Comparison of ENCODE assay signal across 8 cellular contexts in genomic region chr2:112692496-112692911, GRCh38. TPM values are rescaled to one million over a fixed set of nuclear protein-coding genes. Genes with fewer than 3 reads are reported as not detected.
DNase-seq lines count a peak whose midpoint lies in the region; ATAC-seq, FAIRE-seq and TF ChIP-seq lines count a peak whose summit lies in the region.

No MANE protein-coding gene starts in this region.

- H3K4me1 ChIP-seq in ascending aorta, result no peaks in the 10 kb centered on the region
- peaks cover 32% of the 10 kb centered on the region for H3K4me1 ChIP-seq in keratinocyte (ENCODE audit: control insufficient read depth, extremely low read depth, insufficient read depth, low read length)

- no peak overlapping the region for H3K27ac ChIP-seq in ascending aorta
- peak overlapping the region; percentile 95 for H3K27ac ChIP-seq in keratinocyte (ENCODE audit: control insufficient read depth, insufficient read depth, low read length)

- H3K9ac ChIP-seq in keratinocyte (ENCODE audit: control insufficient read depth, extremely low read depth, insufficient read depth, low read length), result peak overlapping the region; percentile 84

- H3K79me2 ChIP-seq in keratinocyte (ENCODE audit: control insufficient read depth, insufficient read depth, low read length), result no peaks in the 10 kb centered on the region

- intact Hi-C loops in ascending aorta (cut with DNase I), result no loop called here

- peak; percentile 84 for ATAC-seq in GM21723 (IDR thresholded peaks at IDR 0.05; ENCODE audit: unreplicated experiment)
- ATAC-seq in SK-N-SH treated with all-trans-retinoic acid at 6 μM for 48 hours, result peak; percentile 92

- dilution Hi-C loops in keratinocyte (cut with MboI; ENCODE audit: extremely low pct_ligation_motif_present, low sequenced_read_pairs), result no loop called here

- H3K27ac Mint-ChIP-seq in nephron progenitor cell, result no peak overlapping the region

- H3K9me3 ChIP-seq in ascending aorta, result no peaks in the 10 kb centered on the region
- no peaks in the 10 kb centered on the region for H3K9me3 ChIP-seq in keratinocyte (ENCODE audit: control insufficient read depth, low read depth, low read length)

- peaks cover 16% of the 10 kb centered on the region for H3K4me1 Mint-ChIP-seq in nephron progenitor cell

- H3K4me2 ChIP-seq in keratinocyte (ENCODE audit: control insufficient read depth, extremely low read depth, insufficient read depth, low read depth, low read length), result peak overlapping the region; percentile 99

- no peak overlapping the region for H3K4me3 Mint-ChIP-seq in nephron progenitor cell

- H2AFZ ChIP-seq in keratinocyte (ENCODE audit: control insufficient read depth, low read length), result peak overlapping the region; percentile 82

- H3K9me1 ChIP-seq in keratinocyte (ENCODE audit: control insufficient read depth, extremely low read depth, insufficient read depth, low read length), result no peaks in the 10 kb centered on the region

- H3K9me3 Mint-ChIP-seq in nephron progenitor cell, result no peaks in the 10 kb centered on the region

- DNase-seq in ELF-1 (ENCODE audit: low read depth, low spot score) (peak; percentile 66), HuH-7 (ENCODE audit: low spot score) (peak; percentile 59), ascending aorta (ENCODE audit: low spot score in 2 of 2) (peak; percentile 33 to 78), keratinocyte (ENCODE audit: low read depth, low spot score) (peak; percentile 99), nephron progenitor cell (no peak)
- peak; percentile 14 to 55 for DNase-seq in stimulated activated CD8-positive, alpha-beta memory T cell treated with anti-CD3 and anti-CD28 coated beads, Interleukin-2, amount 100 ng/mL, for 48 hours (ENCODE audit: low read depth in 2 of 2)

- no peaks in the 10 kb centered on the region for H3K36me3 Mint-ChIP-seq in nephron progenitor cell (ENCODE audit: low read depth)

- H3K4me3 ChIP-seq in ascending aorta (no peak overlapping the region), keratinocyte (ENCODE audit: control insufficient read depth in 2 of 3, extremely low read depth in 1 of 3, insufficient read depth in 2 of 3, low read depth in 1 of 3, low read length in 3 of 3) (peak overlapping the region in 2 of 3 experiments; percentile 59 to 75)

- TF ChIP-seq CTCF in ascending aorta (IDR thresholded peaks at IDR 0.05), result no peak
- no peak for TF ChIP-seq CTCF in keratinocyte (optimal IDR thresholded peaks at IDR 0.05 in 1 of 3, IDR thresholded peaks at IDR 0.05 in 1 of 3, conservative IDR thresholded peaks at IDR 0.05 in 1 of 3; ENCODE audit: extremely low read depth in 1 of 3, insufficient read depth in 2 of 3, low read length in 3 of 3)
- no peak for TF ChIP-seq CTCF in nephron progenitor cell (IDR thresholded peaks at IDR 0.05)

- H3K27me3 Mint-ChIP-seq in nephron progenitor cell (ENCODE audit: low read depth, poor library complexity), result peaks cover 23% of the 10 kb centered on the region

- FAIRE-seq in keratinocyte (lab: Jason Lieb, UNC), result peak; percentile 99

- no peaks in the 10 kb centered on the region for H3K36me3 ChIP-seq in ascending aorta
- H3K36me3 ChIP-seq in keratinocyte (ENCODE audit: control insufficient read depth in 2 of 2, extremely low read depth in 1 of 2, insufficient read depth in 2 of 2, low read length in 2 of 2), result no peaks in the 10 kb centered on the region

- H4K20me1 ChIP-seq in keratinocyte (ENCODE audit: control insufficient read depth, extremely low read depth, insufficient read depth, low read length), result no peaks in the 10 kb centered on the region

- H3K27me3 ChIP-seq in ascending aorta (no peaks in the 10 kb centered on the region), keratinocyte (ENCODE audit: control insufficient read depth, extremely low read depth, insufficient read depth, low read length) (no peaks in the 10 kb centered on the region)

TF ChIP-seq in SK-N-SH treated with all-trans-retinoic acid at 6 μM for 48 hours, 23 proteins besides CTCF, POLR2A, EP300 and RAD21 (continues in another document):
- no peak for TF ChIP-seq CSDC2 (CRISPR knock-in tag; IDR thresholded peaks at IDR 0.05)
- TF ChIP-seq SNAI2 (CRISPR knock-in tag; IDR thresholded peaks at IDR 0.05), result no peak
- no peak for TF ChIP-seq ARNTL (CRISPR knock-in tag; IDR thresholded peaks at IDR 0.05; ENCODE audit: borderline replicate concordance, low read depth)
- TF ChIP-seq RARB (CRISPR knock-in tag; IDR thresholded peaks at IDR 0.05), result no peak
- no peak for TF ChIP-seq ZFP3 (CRISPR knock-in tag; IDR thresholded peaks at IDR 0.05)
- no peak for TF ChIP-seq ZNF70 (CRISPR knock-in tag; IDR thresholded peaks at IDR 0.05)
- no peak for TF ChIP-seq POU6F1 (CRISPR knock-in tag; IDR thresholded peaks at IDR 0.05; ENCODE audit: borderline replicate concordance, low read depth)
- no peak for TF ChIP-seq TOX (CRISPR knock-in tag; IDR thresholded peaks at IDR 0.05; ENCODE audit: borderline replicate concordance)
- TF ChIP-seq ZFP30 (CRISPR knock-in tag; IDR thresholded peaks at IDR 0.05), result no peak
- TF ChIP-seq PATZ1 (CRISPR knock-in tag; IDR thresholded peaks at IDR 0.05; ENCODE audit: borderline replicate concordance), result no peak
- TF ChIP-seq ZNF8 (CRISPR knock-in tag; IDR thresholded peaks at IDR 0.05), result no peak
- no peak for TF ChIP-seq PPARA (CRISPR knock-in tag; IDR thresholded peaks at IDR 0.05; ENCODE audit: borderline replicate concordance)
- TF ChIP-seq CSRNP3 (CRISPR knock-in tag; IDR thresholded peaks at IDR 0.05), result no peak
- no peak for TF ChIP-seq BACH2 (CRISPR knock-in tag; IDR thresholded peaks at IDR 0.05; ENCODE audit: borderline replicate concordance)

RNA-seq across cellular contexts. Expression of gene NT5DC4, which starts 28.3 kb away (rescaled TPM):
- not detected for total RNA-seq in ascending aorta
- 0.03 to 1.00 TPM (median 0.07 TPM) in 3 replicates for polyA plus RNA-seq in keratinocyte
- polyA plus RNA-seq in keratinocyte (2011; ENCODE audit: low read depth), result not detected
- polyA plus RNA-seq in keratinocyte (2011; cell fraction: cytosol; rRNA removed), result 0.06 TPM in 1 of 2 replicates, not detected in the other
- polyA plus RNA-seq in keratinocyte (2011; cell fraction: nucleus; rRNA removed), result 0.10 TPM in 1 of 2 replicates, not detected in the other
- 0.13 TPM in 1 of 2 replicates, not detected in the other for polyA plus RNA-seq in keratinocyte (2012; ENCODE audit: low replicate concordance)
- not detected in 3 replicates for polyA minus RNA-seq in keratinocyte
- not detected for polyA minus RNA-seq in keratinocyte (2011; cell fraction: cytosol; rRNA and poly(A)+ RNA removed)
- not detected in 2 replicates for polyA minus RNA-seq in keratinocyte (2011; cell fraction: nucleus; rRNA and poly(A)+ RNA removed)

RNA-seq across cellular contexts. Expression of gene SLC20A1, which starts 46.8 kb away (rescaled TPM):
- total RNA-seq in ascending aorta, result 18.4 TPM
- 148 to 415 TPM (median 265 TPM) in 3 replicates for polyA plus RNA-seq in keratinocyte
- polyA plus RNA-seq in keratinocyte (2011; ENCODE audit: low read depth), result 105 TPM
- 121 and 155 TPM in 2 replicates for polyA plus RNA-seq in keratinocyte (2011; cell fraction: cytosol; rRNA removed)
- 666 and 718 TPM in 2 replicates for polyA plus RNA-seq in keratinocyte (2011; cell fraction: nucleus; rRNA removed)
- polyA plus RNA-seq in keratinocyte (2012; ENCODE audit: low replicate concordance), result 146 and 277 TPM in 2 replicates
- 165 to 429 TPM (median 221 TPM) in 3 replicates for polyA minus RNA-seq in keratinocyte
- 131 TPM for polyA minus RNA-seq in keratinocyte (2011; cell fraction: cytosol; rRNA and poly(A)+ RNA removed)
- polyA minus RNA-seq in keratinocyte (2011; cell fraction: nucleus; rRNA and poly(A)+ RNA removed), result 344 and 723 TPM in 2 replicates

Comparison
In these comparisons a context has a peak if more than half of its experiments do, and no peak if none do; other contexts are left out.
1. H3K4me3 ChIP-seq: peak in keratinocyte (2 of 3); none in ascending aorta (0 of 2).